13 cellular contexts compared by ENCODE assay signal in the genomic region with DNA sequence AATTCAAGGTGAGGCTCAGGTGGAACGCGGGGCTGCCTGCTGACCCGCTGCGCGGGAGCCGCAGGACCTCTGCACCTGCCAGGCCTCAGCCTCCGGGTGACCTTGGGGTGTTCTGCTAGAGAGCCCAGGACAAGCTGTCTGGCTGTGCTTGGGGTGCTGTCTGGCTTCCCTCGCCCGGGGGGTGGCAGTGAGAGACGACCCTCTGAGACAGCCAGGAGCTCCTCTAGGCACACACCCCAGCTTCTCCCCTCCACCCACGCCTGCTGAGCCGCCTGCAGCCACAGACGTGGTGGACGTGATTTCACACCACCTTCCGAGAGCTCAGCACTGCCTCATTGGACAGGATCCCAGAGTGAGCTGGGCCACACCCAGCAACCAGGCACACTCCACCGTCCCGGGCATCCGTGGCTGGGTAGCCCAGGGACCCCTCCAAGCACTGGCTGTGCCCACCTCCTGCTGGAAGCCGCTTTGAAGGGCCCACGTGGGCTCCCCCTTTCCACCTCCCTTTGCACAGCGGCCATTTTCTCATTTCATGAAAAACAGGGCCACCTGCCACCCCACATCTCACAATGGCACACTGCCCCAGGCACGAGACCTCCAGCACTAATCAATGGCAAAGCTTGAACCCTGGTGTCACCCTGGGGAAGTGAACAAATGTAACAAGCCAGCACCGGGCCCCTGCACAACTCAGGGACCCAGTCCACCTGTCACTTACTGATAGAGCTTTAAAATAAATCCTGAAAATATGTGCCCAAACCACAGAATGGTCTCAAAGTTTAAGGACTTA. TPM values are rescaled to one million over a fixed set of nuclear protein-coding genes. Genes with fewer than 3 reads are reported as not detected.
DNase-seq lines count a peak whose midpoint lies in the region; ATAC-seq and TF ChIP-seq lines count a peak whose summit lies in the region.
"Had no signal": no experiment of that assay in that cellular context is flagged by ENCODE, and none has a peak within 500 bp of the region (broad histone marks: within the 10 kb centered on the region; RNA-seq: fewer than 3 reads in every experiment).

No MANE protein-coding gene starts in this region.

- H3K27ac ChIP-seq in GM23248 = peak overlapping the region; percentile 37
- peak overlapping the region; percentile 30 for H3K27ac ChIP-seq in caudate nucleus (ENCODE audit: low read depth, low read length)
- no peak overlapping the region for H3K27ac ChIP-seq in right cardiac atrium (ENCODE audit: low read length)
- peak overlapping the region; percentile 31 to 86 (median 78) for H3K27ac ChIP-seq in gastrocnemius medialis
- no peak overlapping the region for H3K27ac ChIP-seq in CD4-positive, alpha-beta T cell (ENCODE audit: low read depth, low read length)

- 0 out of 2 replicates have a peak, but pooled peaks cover 15% of the 10 kb centered on the region for H3K79me2 ChIP-seq in GM23248 (ENCODE audit: insufficient read depth)

- CTCF ChIA-PET in CD4-positive, alpha-beta T cell (lab: Charles Lee) = no interaction called here

- peak overlapping the region; percentile 56 for H2AFZ ChIP-seq in GM23248

- no peaks in the 10 kb centered on the region for H3K4me1 Mint-ChIP-seq in CD4-positive, alpha-beta T cell (ENCODE audit: low read depth)
- H3K4me1 Mint-ChIP-seq: activated CD4-positive, alpha-beta T cell treated with anti-CD3 and anti-CD28 coated beads, Interleukin-2, amount 10 ng/mL, durations not matched to agents 7 days and 5 days had no signal

- H3K36me3 Mint-ChIP-seq in CD4-positive, alpha-beta T cell (ENCODE audit: low read depth) = peaks cover 13% of the 10 kb centered on the region

- H3K27me3 ChIP-seq in GM23248 (replicated peaks; ENCODE audit: insufficient read depth) (no peaks in the 10 kb centered on the region), right cardiac atrium (ENCODE audit: control insufficient read depth, insufficient read depth) (no peaks in the 10 kb centered on the region), gastrocnemius medialis (no peaks in the 10 kb centered on the region)
- no peaks in the 10 kb centered on the region for H3K27me3 ChIP-seq in CD4-positive, alpha-beta T cell (ENCODE audit: control insufficient read depth, insufficient read depth, low read length)
- H3K27me3 ChIP-seq: BE2C, breast epithelium had no signal

- H4K20me1 ChIP-seq in GM23248 (ENCODE audit: insufficient read depth) = no peaks in the 10 kb centered on the region

- peak; percentile 70 for DNase-seq in GM23248
- DNase-seq in caudate nucleus (lab: John Stamatoyannopoulos, UW) = peak in 1 of 61 donors; percentile 10
- peak; percentile 42 to 72 (median 61) for DNase-seq in right cardiac atrium
- DNase-seq in gastrocnemius medialis = peak in 1 of 2 donors; percentile 37
- no peak for DNase-seq in OCI-M2 (lab: John Stamatoyannopoulos, UW; ENCODE audit: unreplicated experiment)
- no peak for DNase-seq in SKM-1 (lab: John Stamatoyannopoulos, UW; ENCODE audit: unreplicated experiment)
- no peak for DNase-seq in CD4-positive, alpha-beta T cell
- DNase-seq: activated CD4-positive, alpha-beta T cell treated with anti-CD3 and anti-CD28 coated beads, Interleukin-2, amount 10 ng/mL, durations not matched to agents 7 days and 5 days; BE2C; NCI-H2171 had no signal

- TF ChIP-seq POLR2A in gastrocnemius medialis (IDR thresholded peaks at IDR 0.05) = no peak
- TF ChIP-seq POLR2A in GM18505 (IDR thresholded peaks at IDR 0.05; ENCODE audit: borderline replicate concordance, extremely low read depth, insufficient read depth, insufficient read length) = no peak

- WGBS in GM23248 (ENCODE audit: low coverage in 1 of 2, low lambda C conversion rate in 2 of 2, missing lambda C conversion rate in 2 of 2), 2 experiments = 55 to 61% methylated on average over 23 of the region's 23 CpGs
- WGBS in right cardiac atrium = 61% methylated on average over 23 of the region's 23 CpGs

- H3K4me3 Mint-ChIP-seq in CD4-positive, alpha-beta T cell = no peak overlapping the region
- H3K4me3 Mint-ChIP-seq: activated CD4-positive, alpha-beta T cell treated with anti-CD3 and anti-CD28 coated beads, Interleukin-2, amount 10 ng/mL, durations not matched to agents 7 days and 5 days; activated T-helper 1 cell treated with anti-CD3 and anti-CD28 coated beads, Interleukin-12 subunit alpha, Interleukin-12 subunit beta, Interleukin-2, Interleukin-4 antibody, amounts not matched to agents 30 ng/mL and 10 ng/mL and 1 ng/mL, durations not matched to agents 14 hours and 24 hours and 36 hours had no signal

- no peak overlapping the region for H3K4me2 ChIP-seq in GM23248 (ENCODE audit: unreplicated experiment)

- H3K9ac ChIP-seq in GM23248 = peak overlapping the region; percentile 45; the same call in 1 of the 2 replicates

- in situ Hi-C loops in GM23248 (cut with MboI) (no loop called here), gastrocnemius medialis (cut with MboI; ENCODE audit: low sequenced_read_pairs in 4 of 4) (no loop called here)

- no peaks in the 10 kb centered on the region for H3K9me3 Mint-ChIP-seq in CD4-positive, alpha-beta T cell
- H3K9me3 Mint-ChIP-seq: activated CD4-positive, alpha-beta T cell treated with anti-CD3 and anti-CD28 coated beads, Interleukin-2, amount 10 ng/mL, durations not matched to agents 7 days and 5 days; activated T-helper 1 cell treated with anti-CD3 and anti-CD28 coated beads, Interleukin-12 subunit alpha, Interleukin-12 subunit beta, Interleukin-2, Interleukin-4 antibody, amounts not matched to agents 30 ng/mL and 10 ng/mL and 1 ng/mL, durations not matched to agents 14 hours and 24 hours and 36 hours had no signal

- H3K4me1 ChIP-seq in GM23248 (ENCODE audit: insufficient read depth) (peaks cover 3% of the 10 kb centered on the region; the same call in 1 of the 2 replicates), right cardiac atrium (ENCODE audit: control insufficient read depth, insufficient read depth, low read length) (no peaks in the 10 kb centered on the region), gastrocnemius medialis (peaks cover 12% of the 10 kb centered on the region in 2 donors)
- H3K4me1 ChIP-seq: BE2C, breast epithelium had no signal

- no peaks in the 10 kb centered on the region for H3F3A ChIP-seq in GM23248 (ENCODE audit: insufficient read depth)

- intact Hi-C loops in right cardiac atrium (cut with DNase I) = no loop called here
- intact Hi-C loops in gastrocnemius medialis (cut with DNase I; ENCODE audit: low total_unique reads) = loop anchor here (5.0 kb wide), 1 partner anchor 42 kb away; no protein-coding TSS in a partner anchor
- intact Hi-C loops in CD4-positive, alpha-beta T cell (cut with DNase I, micrococcal nuclease) = no loop called here

- no peak overlapping the region for H3K27ac Mint-ChIP-seq in CD4-positive, alpha-beta T cell
- H3K27ac Mint-ChIP-seq: activated CD4-positive, alpha-beta T cell treated with anti-CD3 and anti-CD28 coated beads, Interleukin-2, amount 10 ng/mL, durations not matched to agents 7 days and 5 days; activated T-helper 1 cell treated with anti-CD3 and anti-CD28 coated beads, Interleukin-12 subunit alpha, Interleukin-12 subunit beta, Interleukin-2, Interleukin-4 antibody, amounts not matched to agents 30 ng/mL and 10 ng/mL and 1 ng/mL, durations not matched to agents 14 hours and 24 hours and 36 hours had no signal

- peak; percentile 50 to 52 for ATAC-seq in right cardiac atrium
- ATAC-seq in gastrocnemius medialis = peak in 1 of 2 donors; percentile 45
- no peak for ATAC-seq in CD4-positive, alpha-beta T cell (ENCODE audit: poor library complexity)
- no peak for ATAC-seq in GM18505 (IDR thresholded peaks at IDR 0.05; ENCODE audit: unreplicated experiment)

- POLR2A ChIA-PET in CD4-positive, alpha-beta T cell (lab: Charles Lee) = no interaction called here

- H3K9me3 ChIP-seq in GM23248 (ENCODE audit: low read depth) = no peaks in the 10 kb centered on the region
- H3K9me3 ChIP-seq in right cardiac atrium (ENCODE audit: control insufficient read depth, low read length) = no peaks in the 10 kb centered on the region
- H3K9me3 ChIP-seq in gastrocnemius medialis = no peaks in the 10 kb centered on the region
- H3K9me3 ChIP-seq in CD4-positive, alpha-beta T cell (ENCODE audit: control insufficient read depth, low read length) = no peaks in the 10 kb centered on the region
- H3K9me3 ChIP-seq: BE2C, breast epithelium had no signal

- H3K36me3 ChIP-seq in GM23248 (ENCODE audit: low read depth) (no peaks in the 10 kb centered on the region), gastrocnemius medialis (no peaks in the 10 kb centered on the region)
- H3K36me3 ChIP-seq: breast epithelium had no signal

- H3K4me3 ChIP-seq in GM23248 = peak overlapping the region; percentile 10
- H3K4me3 ChIP-seq in right cardiac atrium (ENCODE audit: low read length) = no peak overlapping the region
- peak overlapping the region in 2 of 4 donors; percentile 17 to 41 for H3K4me3 ChIP-seq in gastrocnemius medialis

- H3K9me2 ChIP-seq in GM23248 (ENCODE audit: insufficient read depth) = no peaks in the 10 kb centered on the region

- no peak for TF ChIP-seq CTCF in gastrocnemius medialis (IDR thresholded peaks at IDR 0.05 in 4 of 5, conservative IDR thresholded peaks at IDR 0.05 in 1 of 5)
- TF ChIP-seq CTCF in CD4-positive, alpha-beta T cell (IDR thresholded peaks at IDR 0.05) = no peak

- no peaks in the 10 kb centered on the region for H3K27me3 Mint-ChIP-seq in CD4-positive, alpha-beta T cell
- H3K27me3 Mint-ChIP-seq: activated CD4-positive, alpha-beta T cell treated with anti-CD3 and anti-CD28 coated beads, Interleukin-2, amount 10 ng/mL, durations not matched to agents 7 days and 5 days had no signal

RNA-seq across cellular contexts. Expression of gene ZFAND2A, which starts 35.0 kb away (rescaled TPM):
- total RNA-seq in GM23248 (2014; rRNA removed; shearing (Covaris generic)) = 24.7 and 32.2 TPM in 2 replicates
- polyA plus RNA-seq in GM23248 (2016; fragmentation: Nextera tagmentation; extraction: Ambion mirVana) = 49.9 and 52.4 TPM in 2 replicates
- 10 to 100 TPM in 3 of 4 donors, 1 to 10 TPM in 1; 8.9 to 13.2 (median 11.5) TPM for total RNA-seq in right cardiac atrium
- polyA plus RNA-seq in right cardiac atrium = 19.0 TPM
- total RNA-seq in gastrocnemius medialis = 10 to 100 TPM; 12.0 to 17.9 (median 14.1) TPM
- 10 to 100 TPM; 92.3 to 92.5 TPM for total RNA-seq in CD4-positive, alpha-beta T cell

RNA-seq across cellular contexts. Expression of gene GPER1, which starts 37.1 kb away (rescaled TPM):
- 3.4 and 6.7 TPM in 2 replicates for total RNA-seq in GM23248 (2014; rRNA removed; shearing (Covaris generic))
- polyA plus RNA-seq in GM23248 (2016; fragmentation: Nextera tagmentation; extraction: Ambion mirVana) (5.6 and 6.7 TPM in 2 replicates), right cardiac atrium (3.6 TPM)
- total RNA-seq in right cardiac atrium (1 to 10 TPM; 3.0 to 6.7 (median 4.5) TPM), gastrocnemius medialis (1 to 10 TPM in 3 of 4 donors, under 1 TPM in 1; 0.92 to 3.2 (median 2.1) TPM)
- not detected for total RNA-seq in CD4-positive, alpha-beta T cell
- total RNA-seq: activated T-helper 1 cell treated with anti-CD3 and anti-CD28 coated beads, Interleukin-12 subunit alpha, Interleukin-12 subunit beta, Interleukin-2, Interleukin-4 antibody, amounts not matched to agents 30 ng/mL and 10 ng/mL and 1 ng/mL, durations not matched to agents 14 hours and 24 hours and 36 hours had no signal

Comparison
In these comparisons a context has a peak if more than half of its experiments do, and no peak if none do; other contexts are left out.
1. DNase-seq: peak in GM23248 (single experiment) and right cardiac atrium (3 of 3); none in OCI-M2 (single experiment), SKM-1 (single experiment) and CD4-positive, alpha-beta T cell (0 of 10).
2. H3K27ac ChIP-seq: peak in GM23248 (single experiment), caudate nucleus (single experiment) and gastrocnemius medialis (4 of 4); none in right cardiac atrium (single experiment) and CD4-positive, alpha-beta T cell (single experiment).
3. ATAC-seq: peak in right cardiac atrium (2 of 2); none in CD4-positive, alpha-beta T cell (single experiment) and GM18505 (single experiment).